8 cellular contexts compared by ENCODE assay signal in genomic region chr5:93596676-93597441, GRCh38. TPM values are rescaled to one million over a fixed set of nuclear protein-coding genes. Genes with fewer than 3 reads are reported as not detected.
DNase-seq lines count a peak whose midpoint lies in the region; ATAC-seq and TF ChIP-seq lines count a peak whose summit lies in the region.

No MANE protein-coding gene starts in this region.

- peaks cover 0 to 18% of the 10 kb centered on the region in 2 experiments; a peak in 1 of 4 replicates for H3K36me3 ChIP-seq in HCT116 (ENCODE audit: control insufficient read depth in 1 of 2, insufficient read depth in 2 of 2, low read length in 2 of 2)
- no peaks in the 10 kb centered on the region for H3K36me3 ChIP-seq in right lobe of liver
- no peaks in the 10 kb centered on the region for H3K36me3 ChIP-seq in WERI-Rb-1

- H3K4me3 ChIP-seq in HCT116 (replicated peaks in 1 of 2; ENCODE audit: low read depth in 1 of 2, low read length in 2 of 2) (no peak overlapping the region), astrocyte of the spinal cord (ENCODE audit: low read depth, low read length) (no peak overlapping the region), right lobe of liver (no peak overlapping the region), WERI-Rb-1 (ENCODE audit: low read depth, low read length) (no peak overlapping the region)

- peak overlapping the region; percentile 70 for H2AFZ ChIP-seq in HCT116 (ENCODE audit: low read depth, low read length, poor library complexity, severe bottlenecking)

- in situ Hi-C loops in astrocyte of the spinal cord (cut with HindIII; ENCODE audit: low sequenced_read_pairs): no loop called here

- no peaks in the 10 kb centered on the region for H3K9me2 ChIP-seq in HCT116 (ENCODE audit: insufficient read depth)

- H3K4me2 ChIP-seq in HCT116 (ENCODE audit: low read length): peak overlapping the region; percentile 46

- peak; percentile 42 to 51 (median 42); a peak in 5 of 6 replicates for TF ChIP-seq CTCF in HCT116 (IDR thresholded peaks at IDR 0.05 in 2 of 3, conservative IDR thresholded peaks at IDR 0.05 in 1 of 3; ENCODE audit: borderline replicate concordance in 1 of 3, insufficient read depth in 1 of 3, low read depth in 2 of 3, low read length in 2 of 3)
- peak; percentile 21 for TF ChIP-seq CTCF in astrocyte of the spinal cord (IDR thresholded peaks at IDR 0.05; ENCODE audit: low read depth, low read length)
- no peak for TF ChIP-seq CTCF in right lobe of liver (IDR thresholded peaks at IDR 0.05)
- TF ChIP-seq CTCF in WERI-Rb-1 (IDR thresholded peaks at IDR 0.05; ENCODE audit: low read depth, low read length): no peak
- no peak for TF ChIP-seq CTCF in GM10266 (IDR thresholded peaks at IDR 0.05; ENCODE audit: control insufficient read depth, insufficient read depth, low read depth, missing control alignments)

- DNase-seq in CD1c-positive myeloid dendritic cell (ENCODE audit: extremely low spot score) (peak; percentile 45), HCT116 (ENCODE audit: low read depth, low spot score) (peak; percentile 51), astrocyte of the spinal cord (ENCODE audit: low read depth, low spot score) (peak; percentile 32), right lobe of liver (no peak), WERI-Rb-1 (no peak), GM10266 (ENCODE audit: extremely low spot score) (no peak), HK-2 (ENCODE audit: unreplicated experiment) (no peak)

- no TSS peak for BruUV-seq in HCT116 (replicated peaks; lab: Mats Ljungman, UMichigan)

- ATAC-seq in HCT116 (peak; percentile 99), right lobe of liver (peak; percentile 27 to 43 (median 36)), HG03097 (IDR thresholded peaks at IDR 0.05; ENCODE audit: low FRiP score, unreplicated experiment) (no peak)

- no peaks in the 10 kb centered on the region for H3K27me3 ChIP-seq in HCT116 (ENCODE audit: insufficient read depth, low read length)
- H3K27me3 ChIP-seq in right lobe of liver: no peaks in the 10 kb centered on the region
- no peaks in the 10 kb centered on the region for H3K27me3 ChIP-seq in WERI-Rb-1 (ENCODE audit: insufficient read depth, low read depth, severe bottlenecking)

- TF ChIP-seq POLR2A in HCT116 (IDR thresholded peaks at IDR 0.05; ENCODE audit: borderline replicate concordance, extremely low read depth, insufficient read depth, insufficient read length): no peak
- TF ChIP-seq POLR2A in right lobe of liver (IDR thresholded peaks at IDR 0.05): no peak

- no peaks in the 10 kb centered on the region for H3K9me3 ChIP-seq in HCT116 (ENCODE audit: control insufficient read depth in 1 of 2, insufficient read depth in 1 of 2, low read depth in 1 of 2, low read length in 2 of 2)
- H3K9me3 ChIP-seq in right lobe of liver: no peaks in the 10 kb centered on the region
- no peaks in the 10 kb centered on the region for H3K9me3 ChIP-seq in WERI-Rb-1 (ENCODE audit: severe bottlenecking)

- H3K4me1 ChIP-seq in HCT116 (ENCODE audit: control insufficient read depth in 1 of 2, insufficient read depth in 2 of 2, low read length in 2 of 2) (peaks cover 15 to 17% of the 10 kb centered on the region in 2 experiments), right lobe of liver (no peaks in the 10 kb centered on the region)

- RAD21 ChIA-PET in HCT116 (lab: Charles Lee; ENCODE audit: low non-redundant PET in 1 of 2, low total read pairs in 2 of 2, uncharacterized antibody in 2 of 2, unreplicated experiment in 2 of 2): interaction anchor here in 1 of 2 experiments (1.2 kb wide), 1 partner anchor 204 kb away, joined by 3 read pairs; no protein-coding TSS in a partner anchor

- CTCF ChIA-PET in HCT116 (lab: Charles Lee): interaction anchor here (1.5 to 1.6 kb wide), 2 partner anchors 205 to 429 kb away, joined by 3 to 4 read pairs; no protein-coding TSS in a partner anchor

- H3K27ac ChIP-seq in HCT116 (ENCODE audit: low read depth, low read length): peak overlapping the region; percentile 33
- no peak overlapping the region for H3K27ac ChIP-seq in right lobe of liver
- H3K27ac ChIP-seq in WERI-Rb-1: no peak overlapping the region

- H3K79me2 ChIP-seq in HCT116 (ENCODE audit: insufficient read depth, low read length): no peaks in the 10 kb centered on the region

- peak; percentile 68 for TF ChIP-seq RAD21 in HCT116 (IDR thresholded peaks at IDR 0.05; ENCODE audit: low read depth)

- WGBS in right lobe of liver (ENCODE audit: insufficient coverage, low coverage, low lambda C conversion rate, missing lambda C conversion rate): 31% methylated on average over 7 of the region's 38 CpGs

- no peaks in the 10 kb centered on the region for H4K20me1 ChIP-seq in HCT116 (ENCODE audit: insufficient read depth)

- intact Hi-C loops in HCT116 (cut with micrococcal nuclease) (loop anchor here (5.0 kb wide), 1 partner anchor 315 kb away; no protein-coding TSS in a partner anchor), right lobe of liver (cut with DNase I) (no loop called here)

- no peak overlapping the region for H3K9ac ChIP-seq in HCT116 (ENCODE audit: low read length)

- POLR2A ChIA-PET in HCT116 (lab: Charles Lee): no interaction called here

TF ChIP-seq in HCT116, 20 proteins besides CTCF, POLR2A, EP300 and RAD21:
- TF ChIP-seq ZNF274 (IDR thresholded peaks at IDR 0.05; ENCODE audit: low read depth, low read length) (no peak), EGR1 (IDR thresholded peaks at IDR 0.05; ENCODE audit: low read depth) (no peak), SIN3A (IDR thresholded peaks at IDR 0.05; ENCODE audit: low read depth) (no peak), FOSL1 (IDR thresholded peaks at IDR 0.05; ENCODE audit: low read depth) (no peak), CEBPB (IDR thresholded peaks at IDR 0.05; ENCODE audit: low read depth) (no peak), SP1 (IDR thresholded peaks at IDR 0.05; ENCODE audit: low read depth) (no peak), EZH2 (IDR thresholded peaks at IDR 0.05) (no peak)

RNA-seq across cellular contexts. Expression of gene NR2F1, which starts 13.8 kb away (rescaled TPM):
- total RNA-seq in HCT116 (2021; ENCODE audit: unreplicated experiment): 51.2 TPM
- polyA plus RNA-seq in HCT116 (2012): 63.0 and 64.6 TPM in 2 replicates
- 10 to 100 TPM in 2 of 6 experiments, 1 to 10 TPM in 4; 5.3 to 12.1 (median 9.4) TPM for total RNA-seq in right lobe of liver

RNA-seq across cellular contexts. Expression of gene NR2F1-AS1, which starts 15.8 kb away (rescaled TPM):
- total RNA-seq in HCT116 (2021; ENCODE audit: unreplicated experiment) (20.1 TPM), right lobe of liver (1 to 10 TPM; 1.2 to 3.8 (median 2.3) TPM)
- 12.7 and 18.1 TPM in 2 replicates for polyA plus RNA-seq in HCT116 (2012)

Comparison
In these comparisons a context has a peak if more than half of its experiments do, and no peak if none do; other contexts are left out.
1. DNase-seq: peak in CD1c-positive myeloid dendritic cell (single experiment), HCT116 (single experiment) and astrocyte of the spinal cord (single experiment); none in right lobe of liver (0 of 3), WERI-Rb-1 (single experiment), GM10266 (single experiment) and HK-2 (single experiment).
2. CTCF ChIP-seq: peak in HCT116 (3 of 3) and astrocyte of the spinal cord (single experiment); none in right lobe of liver (0 of 4), WERI-Rb-1 (single experiment) and GM10266 (single experiment).